Comparison of ENCODE assay signal across 1 cellular context in genomic region chr15:42048821-42049200, GRCh38.
TF ChIP-seq lines count a peak whose summit lies in the region.

No MANE protein-coding gene starts in this region.

TF ChIP-seq in H1, 55 proteins besides CTCF, POLR2A, EP300 and RAD21:
- TF ChIP-seq FOSL1 (IDR thresholded peaks at IDR 0.05; ENCODE audit: insufficient read depth, low read depth, low read length) (no peak), YY1 (IDR thresholded peaks at IDR 0.05; ENCODE audit: low read depth, low read length) (no peak), NANOG (IDR thresholded peaks at IDR 0.05; ENCODE audit: insufficient read depth, low read depth, low read length, poor library complexity, severe bottlenecking) (peak; percentile 66), BACH1 (IDR thresholded peaks at IDR 0.05; ENCODE audit: low read length) (no peak)
